Comparison of ENCODE assay signal across 11 cellular contexts in the genomic region with DNA sequence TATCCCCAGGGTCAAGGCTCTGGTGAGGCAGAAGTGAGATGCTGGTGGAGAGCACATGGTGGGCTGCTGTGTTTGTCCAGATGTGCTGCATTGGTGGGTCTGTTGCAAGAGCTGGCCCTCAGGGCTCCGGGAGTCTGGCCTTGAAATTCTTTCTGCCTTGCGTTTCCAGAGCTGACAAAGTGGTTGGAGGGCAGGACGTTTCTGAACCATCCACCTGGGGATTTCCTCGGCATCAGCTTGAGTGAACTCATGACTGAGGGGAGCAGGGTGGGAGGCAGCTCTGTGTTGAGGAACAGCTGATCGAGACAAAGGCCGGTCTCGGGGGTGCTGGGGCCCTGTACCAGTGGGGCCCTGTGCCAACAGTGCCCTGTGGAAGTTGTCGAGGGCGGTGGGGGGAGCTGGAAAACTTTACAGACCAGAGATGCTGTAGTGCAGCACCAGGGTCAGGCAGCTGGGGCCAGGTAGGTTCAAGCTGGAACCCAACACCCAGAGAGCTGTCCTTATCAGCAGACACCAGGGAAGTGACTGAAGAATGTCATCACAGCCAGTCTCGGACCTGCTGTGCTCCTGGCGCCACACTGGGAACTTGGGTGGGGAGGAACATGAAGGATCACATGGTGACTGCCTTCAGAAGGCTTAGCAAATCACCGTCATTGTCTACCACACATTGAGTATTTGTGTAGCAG. TPM values are rescaled to one million over a fixed set of nuclear protein-coding genes. Genes with fewer than 3 reads are reported as not detected.
A peak's percentile ranks its signal among the peaks of the same experiment; 100 is the strongest.
DNase-seq lines count a peak whose midpoint lies in the region; ATAC-seq and TF ChIP-seq lines count a peak whose summit lies in the region.
"Had no signal": no experiment of that assay in that cellular context is flagged by ENCODE, and none has a peak within 500 bp of the region (broad histone marks: within the 10 kb centered on the region; RNA-seq: fewer than 3 reads in every experiment).

No MANE protein-coding gene starts in this region.

- no peaks in the 10 kb centered on the region for H3K9me3 Mint-ChIP-seq in Calu3 (ENCODE audit: low read depth, unreplicated experiment)
- no peaks in the 10 kb centered on the region for H3K9me3 Mint-ChIP-seq in progenitor cell of endocrine pancreas (ENCODE audit: low read depth)
- H3K9me3 Mint-ChIP-seq: activated CD4-positive, alpha-beta memory T cell treated with anti-CD3 and anti-CD28 coated beads for 36 hours had no signal

- TF ChIP-seq CTCF in Calu3 (IDR thresholded peaks at IDR 0.05; ENCODE audit: unreplicated experiment) (no peak), fibroblast of the aortic adventitia (IDR thresholded peaks at IDR 0.05; ENCODE audit: insufficient read depth, low read length) (no peak), progenitor cell of endocrine pancreas (IDR thresholded peaks at IDR 0.05; ENCODE audit: unreplicated experiment) (no peak)

- H3K27ac Mint-ChIP-seq in Calu3 (ENCODE audit: unreplicated experiment) = peak overlapping the region; percentile 84
- H3K27ac Mint-ChIP-seq in progenitor cell of endocrine pancreas = peak overlapping the region; percentile 94
- H3K27ac Mint-ChIP-seq: activated CD4-positive, alpha-beta memory T cell treated with anti-CD3 and anti-CD28 coated beads for 36 hours had no signal

- intact Hi-C loops in Calu3 (cut with micrococcal nuclease; ENCODE audit: unreplicated experiment) = loop anchor here (5.0 kb wide), 1 partner anchor 46 kb away; no protein-coding TSS in a partner anchor

- H3K4me1 Mint-ChIP-seq in Calu3 (ENCODE audit: low read depth, unreplicated experiment) = peaks cover 62% of the 10 kb centered on the region
- H3K4me1 Mint-ChIP-seq in progenitor cell of endocrine pancreas (ENCODE audit: low read depth) = peaks cover 47% of the 10 kb centered on the region

- BruUV-seq in Calu3 (replicated peaks; lab: Mats Ljungman, UMichigan) = no TSS peak

- no peak overlapping the region for H3K4me3 ChIP-seq in fibroblast of the aortic adventitia (ENCODE audit: low read depth, low read length)

- H3K4me3 Mint-ChIP-seq in Calu3 (ENCODE audit: low read depth, unreplicated experiment) (peak overlapping the region; percentile 56), progenitor cell of endocrine pancreas (ENCODE audit: low read depth) (no peak overlapping the region)
- H3K4me3 Mint-ChIP-seq: activated CD4-positive, alpha-beta memory T cell treated with anti-CD3 and anti-CD28 coated beads for 36 hours had no signal

- H3K27me3 Mint-ChIP-seq in Calu3 (ENCODE audit: unreplicated experiment) = no peaks in the 10 kb centered on the region
- no peaks in the 10 kb centered on the region for H3K27me3 Mint-ChIP-seq in progenitor cell of endocrine pancreas

- peaks cover 51% of the 10 kb centered on the region for H3K36me3 Mint-ChIP-seq in Calu3 (ENCODE audit: insufficient read depth, unreplicated experiment)
- peaks cover 7% of the 10 kb centered on the region for H3K36me3 Mint-ChIP-seq in progenitor cell of endocrine pancreas (ENCODE audit: insufficient read depth)
- H3K36me3 Mint-ChIP-seq: activated CD4-positive, alpha-beta memory T cell treated with anti-CD3 and anti-CD28 coated beads for 36 hours had no signal

- ATAC-seq in GM19467 (IDR thresholded peaks at IDR 0.05; ENCODE audit: unreplicated experiment) (no peak), GM18511 (IDR thresholded peaks at IDR 0.05; ENCODE audit: unreplicated experiment) (no peak)

- peak; percentile 40 for DNase-seq in Calu3
- DNase-seq in RPMI7951 (ENCODE audit: low read depth) = peak; percentile 77
- DNase-seq in fibroblast of the aortic adventitia (ENCODE audit: low read depth) = peak; percentile 64
- no peak for DNase-seq in progenitor cell of endocrine pancreas (ENCODE audit: low spot score, unreplicated experiment)
- no peak for DNase-seq in NCI-H2171 treated with DMSO at 0.1 percent for 48 hours (lab: John Stamatoyannopoulos, UW)
- DNase-seq in cerebellar cortex (ENCODE audit: low spot score) = no peak
- DNase-seq: activated CD4-positive, alpha-beta memory T cell treated with anti-CD3 and anti-CD28 coated beads for 36 hours; MV-4-11; stimulated activated CD4-positive, alpha-beta T cell treated with anti-CD3 and anti-CD28 coated beads, Interleukin-12 subunit alpha, Interleukin-12 subunit beta, amount 100 ng/mL, for 4 hours had no signal

- CTCF ChIA-PET in Calu3 (lab: Charles Lee) = interaction anchor here (0.8 to 1.7 kb wide), 5 partner anchors 24 to 132 kb away, joined by 3 to 14 read pairs (median 3); no protein-coding TSS in a partner anchor

RNA-seq across cellular contexts. Expression of a gene that starts 4.9 kb away (rescaled TPM):
- 49.0 and 56.1 TPM in 2 replicates for total RNA-seq in Calu3 (2022)
- total RNA-seq in RPMI7951 (2014; rRNA removed; shearing (Covaris generic)) = 45.2 and 52.2 TPM in 2 replicates
- total RNA-seq in fibroblast of the aortic adventitia (ENCODE audit: low replicate concordance) = 5.6 and 24.6 TPM in 2 replicates
- 27.1 and 29.8 TPM in 2 replicates for total RNA-seq in progenitor cell of endocrine pancreas

Comparison
In these comparisons a context has a peak if more than half of its experiments do, and no peak if none do; other contexts are left out.
1. DNase-seq: peak in Calu3 (single experiment), RPMI7951 (single experiment) and fibroblast of the aortic adventitia (single experiment); none in progenitor cell of endocrine pancreas (single experiment), NCI-H2171 treated with DMSO at 0.1 percent for 48 hours (single experiment) and cerebellar cortex (single experiment).